23 cellular contexts compared by ENCODE assay signal in genomic region chr2:128291161-128291843, GRCh38. TPM values are rescaled to one million over a fixed set of nuclear protein-coding genes. Genes with fewer than 3 reads are reported as not detected.
DNase-seq lines count a peak whose midpoint lies in the region; ATAC-seq, FAIRE-seq and TF ChIP-seq lines count a peak whose summit lies in the region.
"Had no signal": no experiment of that assay in that cellular context is flagged by ENCODE, and none has a peak within 500 bp of the region (broad histone marks: within the 10 kb centered on the region; RNA-seq: fewer than 3 reads in every experiment).

No MANE protein-coding gene starts in this region.

- RAD21 ChIA-PET in HCT116 (lab: Charles Lee; ENCODE audit: low non-redundant PET in 1 of 2, low total read pairs in 2 of 2, uncharacterized antibody in 2 of 2, unreplicated experiment in 2 of 2): no interaction called here

- no peak overlapping the region for H2BK15ac ChIP-seq in H1 (ENCODE audit: low read length)
- H2BK15ac ChIP-seq in neuronal stem cell (ENCODE audit: low read length): no peak overlapping the region

- DNase-seq in COLO668 (lab: John Stamatoyannopoulos, UW; ENCODE audit: unreplicated experiment) (peak; percentile 12), HCT116 (ENCODE audit: low read depth, low spot score) (no peak), H1 (ENCODE audit: low read depth in 1 of 2, low spot score in 2 of 2) (no peak), neuronal stem cell (ENCODE audit: low spot score) (no peak), NCI-H1694 treated with DMSO at 0.1 percent for 48 hours (lab: John Stamatoyannopoulos, UW) (no peak), KBM-7 (no peak)
- no peak for DNase-seq in activated effector memory CD4-positive, alpha-beta T cell treated with Interleukin-2 at 50 U/mL for 16 hours
- DNase-seq: activated CD4-positive, alpha-beta T cell treated with anti-CD3 and anti-CD28 coated beads, Interleukin-2, amount 10 ng/mL, durations not matched to agents 24 days and 14 days; activated CD8-positive, alpha-beta memory T cell treated with anti-CD3 and anti-CD28 coated beads, Interleukin-2, amount 50 U/mL, for 4 hours; activated gamma-delta T cell treated with Interleukin-2 at 50 U/mL for 16 hours; BE2C; endodermal cell; HFFc6; MM.1S; NCI-H1694; NCI-H510A; stimulated activated CD4-positive, alpha-beta T cell treated with anti-CD3 and anti-CD28 coated beads, Interleukin-4, amount 100 ng/mL, for 4 hours; stimulated activated CD8-positive, alpha-beta memory T cell treated with anti-CD3 and anti-CD28 coated beads, Interleukin-4, amount 100 ng/mL, for 48 hours had no signal

- H4K5ac ChIP-seq in H1 (ENCODE audit: insufficient read length, low read depth, low read length): no peak overlapping the region

- H4K91ac ChIP-seq in H1 (replicated peaks; ENCODE audit: insufficient read length, low read length) (no peak overlapping the region), neuronal stem cell (ENCODE audit: low read depth, low read length, poor library complexity) (no peak overlapping the region)

- no peak overlapping the region for H3K14ac ChIP-seq in H1 (ENCODE audit: insufficient read length)
- peak overlapping the region; percentile 21 for H3K14ac ChIP-seq in neuronal stem cell (ENCODE audit: low read length)

- no peak overlapping the region for H2BK12ac ChIP-seq in H1 (ENCODE audit: low read depth, low read length)
- no peak overlapping the region for H2BK12ac ChIP-seq in neuronal stem cell (ENCODE audit: low read length)

- no peak overlapping the region for H3K4me2 ChIP-seq in HCT116 (ENCODE audit: low read length)
- no peak overlapping the region for H3K4me2 ChIP-seq in H1 (ENCODE audit: insufficient read depth in 1 of 2, low read depth in 2 of 2, low read length in 2 of 2)
- no peak overlapping the region for H3K4me2 ChIP-seq in neuronal stem cell (ENCODE audit: insufficient read depth, low read length, poor library complexity, severe bottlenecking)
- H3K4me2 ChIP-seq: hepatocyte had no signal

- H2BK120ac ChIP-seq in H1 (replicated peaks; ENCODE audit: low read depth, low read length) (no peak overlapping the region), neuronal stem cell (ENCODE audit: low read depth, low read length) (no peak overlapping the region)

- H3K18ac ChIP-seq in H1 (ENCODE audit: extremely low read depth, low read length): no peak overlapping the region
- peak overlapping the region; percentile 70 for H3K18ac ChIP-seq in neuronal stem cell (ENCODE audit: low read length)

- H3K23ac ChIP-seq in H1 (ENCODE audit: insufficient read length) (no peak overlapping the region), neuronal stem cell (ENCODE audit: low read depth, low read length, poor library complexity) (peak overlapping the region; percentile 78)

- H3K4me1 ChIP-seq in HCT116 (ENCODE audit: control insufficient read depth in 1 of 2, insufficient read depth in 2 of 2, low read length in 2 of 2) (peaks cover 0 to 12% of the 10 kb centered on the region in 2 experiments; a peak in 2 of 4 replicates), H1 (replicated peaks in 1 of 4; ENCODE audit: control insufficient read depth in 3 of 4, insufficient read depth in 4 of 4, low read length in 3 of 4) (peaks cover 4 to 40% (median 25%) of the 10 kb centered on the region in 4 experiments), neuronal stem cell (ENCODE audit: control insufficient read depth in 2 of 2, insufficient read depth in 1 of 2, low read depth in 1 of 2, low read length in 2 of 2) (peaks cover 0 to 24% of the 10 kb centered on the region in 2 donors)
- H3K4me1 ChIP-seq: ascending aorta, BE2C had no signal

- H3K79me2 ChIP-seq in HCT116 (ENCODE audit: insufficient read depth, low read length): peaks cover 85% of the 10 kb centered on the region
- H3K79me2 ChIP-seq in H1 (ENCODE audit: control insufficient read depth in 1 of 2, insufficient read depth in 2 of 2, low read length in 2 of 2): peaks cover 3 to 99% of the 10 kb centered on the region in 2 experiments; a peak in 3 of 4 replicates

- FAIRE-seq in H1 (lab: Jason Lieb, UNC): no peak
- FAIRE-seq: kidney had no signal

- CTCF ChIA-PET in HCT116 (lab: Charles Lee): no interaction called here
- CTCF ChIA-PET in H1 (lab: Charles Lee; ENCODE audit: partially characterized antibody): interaction anchor here (0.7 to 2.1 kb wide), 8 partner anchors 9 to 30 kb away, joined by 3 to 5 read pairs (median 3); no protein-coding TSS in a partner anchor

- H3K9ac ChIP-seq in HCT116 (ENCODE audit: low read length) (no peak overlapping the region), H1 (replicated peaks in 1 of 4; ENCODE audit: extremely low read depth in 1 of 4, low read depth in 3 of 4, low read length in 3 of 4) (no peak overlapping the region), neuronal stem cell (ENCODE audit: low read depth, low read length, poor library complexity) (peak overlapping the region; percentile 44)

- H3K27ac ChIP-seq in HCT116 (ENCODE audit: low read depth, low read length) (no peak overlapping the region), H1 (ENCODE audit: low read depth, low read length) (no peak overlapping the region), neuronal stem cell (replicated peaks; ENCODE audit: low read length) (no peak overlapping the region)
- H3K27ac ChIP-seq: ascending aorta, hepatocyte, SK-N-MC had no signal

- no peaks in the 10 kb centered on the region for H3K9me2 ChIP-seq in HCT116 (ENCODE audit: insufficient read depth)

- TF ChIP-seq EP300 in H1 (IDR thresholded peaks at IDR 0.05; ENCODE audit: borderline replicate concordance in 1 of 2, low read depth in 2 of 2, low read length in 2 of 2): no peak

- H2AFZ ChIP-seq in HCT116 (ENCODE audit: low read depth, low read length, poor library complexity, severe bottlenecking): no peak overlapping the region
- no peak overlapping the region for H2AFZ ChIP-seq in H1 (ENCODE audit: low read length)
- no peak overlapping the region for H2AFZ ChIP-seq in neuronal stem cell (ENCODE audit: low read length)
- H2AFZ ChIP-seq: hepatocyte had no signal

- no peak for TF ChIP-seq CTCF in HCT116 (IDR thresholded peaks at IDR 0.05 in 2 of 3, conservative IDR thresholded peaks at IDR 0.05 in 1 of 3; ENCODE audit: borderline replicate concordance in 1 of 3, insufficient read depth in 1 of 3, low read depth in 2 of 3, low read length in 2 of 3)
- TF ChIP-seq CTCF in H1 (IDR thresholded peaks at IDR 0.05; ENCODE audit: control extremely low read depth in 1 of 3, insufficient read depth in 1 of 3, low read depth in 1 of 3, low read length in 3 of 3): no peak

- H3K9me3 ChIP-seq in HCT116 (ENCODE audit: control insufficient read depth in 1 of 2, insufficient read depth in 1 of 2, low read depth in 1 of 2, low read length in 2 of 2): no peaks in the 10 kb centered on the region
- H3K9me3 ChIP-seq in H1 (ENCODE audit: insufficient read depth in 2 of 2, low read depth in 1 of 2, low read length in 1 of 2): no peaks in the 10 kb centered on the region
- peaks cover 0 to 3% of the 10 kb centered on the region in 2 donors for H3K9me3 ChIP-seq in neuronal stem cell (replicated peaks in 1 of 2; ENCODE audit: control insufficient read depth in 2 of 2, insufficient read depth in 1 of 2, low read depth in 1 of 2, low read length in 2 of 2)
- H3K9me3 ChIP-seq: ascending aorta, BE2C had no signal

- H3K27me3 ChIP-seq in HCT116 (ENCODE audit: insufficient read depth, low read length): no peaks in the 10 kb centered on the region
- H3K27me3 ChIP-seq in H1 (replicated peaks in 1 of 4; ENCODE audit: control insufficient read depth in 3 of 4, extremely low read depth in 1 of 4, insufficient read depth in 3 of 4, low read length in 3 of 4): no peaks in the 10 kb centered on the region
- no peaks in the 10 kb centered on the region for H3K27me3 ChIP-seq in neuronal stem cell (ENCODE audit: control insufficient read depth in 3 of 3, insufficient read depth in 3 of 3, low read depth in 1 of 3, low read length in 3 of 3)
- H3K27me3 ChIP-seq: ascending aorta, BE2C, hepatocyte had no signal

- H3K36me3 ChIP-seq in HCT116 (ENCODE audit: control insufficient read depth in 1 of 2, insufficient read depth in 2 of 2, low read length in 2 of 2) (peaks cover 0 to 3% of the 10 kb centered on the region in 2 experiments; a peak in 1 of 4 replicates), H1 (ENCODE audit: control insufficient read depth in 2 of 4, insufficient read depth in 4 of 4, low read length in 3 of 4) (no peaks in the 10 kb centered on the region; a peak in 2 of 8 replicates), neuronal stem cell (replicated peaks in 1 of 2; ENCODE audit: control insufficient read depth in 2 of 2, insufficient read depth in 2 of 2, low read length in 2 of 2) (peaks cover 5 to 54% of the 10 kb centered on the region in 2 donors)
- H3K36me3 ChIP-seq: BE2C had no signal

- H3K4me3 ChIP-seq in HCT116 (replicated peaks in 1 of 2; ENCODE audit: low read depth in 1 of 2, low read length in 2 of 2): no peak overlapping the region
- no peak overlapping the region for H3K4me3 ChIP-seq in H1 (ENCODE audit: extremely low read depth in 1 of 4, insufficient read depth in 2 of 4, low read depth in 3 of 4, low read length in 4 of 4)
- no peak overlapping the region for H3K4me3 ChIP-seq in neuronal stem cell (ENCODE audit: low read length in 2 of 2)
- H3K4me3 ChIP-seq: ascending aorta, hepatocyte, SK-N-MC had no signal

- H4K20me1 ChIP-seq in HCT116 (ENCODE audit: insufficient read depth): no peaks in the 10 kb centered on the region
- peaks cover 54 to 66% of the 10 kb centered on the region in 2 experiments for H4K20me1 ChIP-seq in H1 (replicated peaks in 1 of 2; ENCODE audit: control insufficient read depth in 1 of 2, insufficient read depth in 2 of 2, low read length in 2 of 2)

- H3K56ac ChIP-seq in H1 (replicated peaks; ENCODE audit: insufficient read length, low read depth, low read length): no peak overlapping the region

- H2BK5ac ChIP-seq in H1 (ENCODE audit: low read depth, low read length): peak overlapping the region; percentile 66; the same call in 1 of the 2 replicates
- peak overlapping the region; percentile 36 for H2BK5ac ChIP-seq in neuronal stem cell (ENCODE audit: low read length)

- POLR2A ChIA-PET in HCT116 (lab: Charles Lee) (no interaction called here), H1 (lab: Charles Lee; ENCODE audit: partially characterized antibody) (interaction anchor here (1.1 kb wide), 1 partner anchor 9 kb away, joined by 3 read pairs; no protein-coding TSS in a partner anchor)

- 0 out of 2 replicates have a peak, but pooled peaks have one; percentile 12 for ATAC-seq in HCT116
- no peak for ATAC-seq in HG02884 (IDR thresholded peaks at IDR 0.05; ENCODE audit: unreplicated experiment)

- H2BK20ac ChIP-seq in H1 (ENCODE audit: low read length): no peak overlapping the region

- intact Hi-C loops in HCT116 (cut with micrococcal nuclease): no loop called here

- peaks cover 52% of the 10 kb centered on the region for H3K79me1 ChIP-seq in H1 (ENCODE audit: low read depth, low read length)
- H3K79me1 ChIP-seq in neuronal stem cell (ENCODE audit: low read depth, low read length): peaks cover 42% of the 10 kb centered on the region

- WGBS in H1 (ENCODE audit: extremely low coverage in 1 of 2, insufficient coverage in 1 of 2, insufficient read length in 1 of 2, insufficient replicate concordance in 2 of 2, low coverage in 1 of 2, low lambda C conversion rate in 2 of 2, missing lambda C conversion rate in 1 of 2), 2 experiments: 89% methylated on average over 10 of the region's 13 CpGs; no CpG with 5 or more reads in 1 of the 2 experiments
- WGBS in neuronal stem cell (ENCODE audit: extremely low coverage in 2 of 2, insufficient read length in 2 of 2, insufficient replicate concordance in 1 of 2), 2 donors: no CpG with 5 or more reads among the region's 13 CpGs

- no peak for TF ChIP-seq POLR2A in HCT116 (IDR thresholded peaks at IDR 0.05; ENCODE audit: borderline replicate concordance, extremely low read depth, insufficient read depth, insufficient read length)
- TF ChIP-seq POLR2A in H1 (IDR thresholded peaks at IDR 0.05; ENCODE audit: control extremely low read depth in 1 of 2, low read depth in 2 of 2, low read length in 2 of 2): no peak

- no peak overlapping the region for H3K4ac ChIP-seq in H1 (replicated peaks; ENCODE audit: insufficient read length, low read depth, low read length)
- H3K4ac ChIP-seq in neuronal stem cell (ENCODE audit: low read length): no peak overlapping the region

- H2AK5ac ChIP-seq in H1 (ENCODE audit: low read depth, low read length) (peak overlapping the region; percentile 53; the same call in 1 of the 2 replicates), neuronal stem cell (ENCODE audit: low read depth, low read length) (no peak overlapping the region)

- BruUV-seq in HCT116 (replicated peaks; lab: Mats Ljungman, UMichigan): no TSS peak

- in situ Hi-C loops in KBM-7 (cut with MboI; ENCODE audit: low pct_unique_long_range_greater_than_20kb, low sequenced_read_pairs): no loop called here

- no peak overlapping the region; the same call in 1 of the 2 replicates for H4K8ac ChIP-seq in H1 (ENCODE audit: extremely low read depth, insufficient read depth, low read length)
- H4K8ac ChIP-seq in neuronal stem cell (ENCODE audit: low read depth, low read length): no peak overlapping the region

- H3K23me2 ChIP-seq in H1 (ENCODE audit: low read depth, low read length): no peaks in the 10 kb centered on the region

- TF ChIP-seq RAD21 in HCT116 (IDR thresholded peaks at IDR 0.05; ENCODE audit: low read depth) (no peak), H1 (IDR thresholded peaks at IDR 0.05 in 1 of 2, conservative IDR thresholded peaks at IDR 0.05 in 1 of 2; ENCODE audit: low read depth in 2 of 2, low read length in 2 of 2) (no peak)

RNA-seq across cellular contexts. Expression of gene HS6ST1, which starts 27.4 kb away (rescaled TPM):
- total RNA-seq in HCT116 (2021; ENCODE audit: unreplicated experiment): 35.0 TPM
- polyA plus RNA-seq in HCT116 (2012): 25.7 and 27.4 TPM in 2 replicates
- total RNA-seq in H1 (2021; fragmentation: NEBNext Ultra II Directional; extraction: Animal tissue kit (Norgen Biotek cat#: 25700)): 72.8 and 74.6 TPM in 2 replicates
- polyA plus RNA-seq in H1 (2011; rRNA removed): 37.4 and 61.3 TPM in 2 replicates
- 37.9 TPM for polyA plus RNA-seq in H1 (2011; cell fraction: cytosol; rRNA removed)
- 51.0 TPM for polyA plus RNA-seq in H1 (2011; cell fraction: nucleus; rRNA removed)
- polyA plus RNA-seq in H1 (2012, experiment 1 of 2): 44.2 to 60.1 TPM (median 56.3 TPM) in 4 replicates
- 57.3 TPM for polyA plus RNA-seq in H1 (2012, experiment 2 of 2)
- polyA plus RNA-seq in H1 (2013, experiment 1 of 2): 41.0 TPM
- polyA plus RNA-seq in H1 (2013, experiment 2 of 2): 45.1 TPM
- 26.9 and 34.9 TPM in 2 replicates for polyA minus RNA-seq in H1 (2011; rRNA and poly(A)+ RNA removed)
- 49.1 TPM for polyA minus RNA-seq in H1 (2011; cell fraction: cytosol; rRNA and poly(A)+ RNA removed)
- polyA minus RNA-seq in H1 (2011; cell fraction: nucleus; rRNA and poly(A)+ RNA removed): 74.6 TPM
- 32.8 TPM for polyA plus RNA-seq in neuronal stem cell (2013, experiment 1 of 2)
- 32.8 TPM for polyA plus RNA-seq in neuronal stem cell (2013, experiment 2 of 2)
